Comparison of ENCODE assay signal across 11 cellular contexts in genomic region chr20:14775778-14776177, GRCh38.
DNase-seq lines count a peak whose midpoint lies in the region; ATAC-seq and TF ChIP-seq lines count a peak whose summit lies in the region.
"Had no signal": no experiment of that assay in that cellular context is flagged by ENCODE, and none has a peak within 500 bp of the region (broad histone marks: within the 10 kb centered on the region; RNA-seq: fewer than 3 reads in every experiment).

No MANE protein-coding gene starts in this region.

- no peaks in the 10 kb centered on the region for H3K27me3 ChIP-seq in BJ (ENCODE audit: control insufficient read depth, insufficient read depth, low read length)
- no peaks in the 10 kb centered on the region for H3K27me3 ChIP-seq in trophoblast cell (ENCODE audit: insufficient read depth, low read length)

- no peaks in the 10 kb centered on the region for H3K79me2 ChIP-seq in trophoblast cell (ENCODE audit: control insufficient read depth, insufficient read depth, low read length, poor library complexity)

- POLR2A ChIA-PET in BJ (lab: Charles Lee): no interaction called here

- H3K36me3 ChIP-seq in BJ (ENCODE audit: control insufficient read depth, insufficient read depth, low read length): no peaks in the 10 kb centered on the region
- no peaks in the 10 kb centered on the region for H3K36me3 ChIP-seq in trophoblast cell (ENCODE audit: control insufficient read depth in 1 of 2, insufficient read depth in 2 of 2, low read length in 2 of 2)

- H4K91ac ChIP-seq in trophoblast cell (ENCODE audit: low read depth, low read length): no peak overlapping the region

- H4K8ac ChIP-seq in trophoblast cell (ENCODE audit: low read depth, low read length): no peak overlapping the region

- no peak overlapping the region for H3K9ac ChIP-seq in trophoblast cell (ENCODE audit: low read length)

- DNase-seq in BJ (ENCODE audit: low read depth): peak; percentile 70
- peak; percentile 95 for DNase-seq in NCI-H2171 (lab: John Stamatoyannopoulos, UW)
- DNase-seq in dermis blood vessel endothelial cell: peak; percentile 33
- DNase-seq in trophoblast cell: peak; percentile 48 to 63
- DNase-seq in GM19238 (ENCODE audit: insufficient read length, low spot score): no peak
- DNase-seq in iPS-NIHi11 (ENCODE audit: low spot score): no peak
- DNase-seq: endodermal cell; stimulated activated CD4-positive, alpha-beta T cell treated with anti-CD3 and anti-CD28 coated beads, Interleukin-12 subunit alpha, Interleukin-12 subunit beta, amount 100 ng/mL, for 4 hours had no signal

- H3K4me1 ChIP-seq in trophoblast cell (ENCODE audit: control insufficient read depth in 1 of 2, insufficient read depth in 2 of 2, low read length in 2 of 2): no peaks in the 10 kb centered on the region

- H2AFZ ChIP-seq in trophoblast cell (ENCODE audit: insufficient read depth, low read length, poor library complexity): no peak overlapping the region

- WGBS in trophoblast cell (ENCODE audit: extremely low coverage, insufficient coverage, insufficient read length): no CpG with 5 or more reads among the region's 2 CpGs

- CTCF ChIA-PET in BJ (lab: Yijun Ruan, JAX): no interaction called here

- no peak overlapping the region for H3K18ac ChIP-seq in trophoblast cell (ENCODE audit: low read length)

- H3K4me3 ChIP-seq in BJ (ENCODE audit: low read depth, low read length): no peak overlapping the region
- H3K4me3 ChIP-seq in trophoblast cell (ENCODE audit: low read depth, low read length): no peak overlapping the region

- ATAC-seq in GM19395 (IDR thresholded peaks at IDR 0.05; ENCODE audit: unreplicated experiment): no peak
- ATAC-seq in GM18907 (IDR thresholded peaks at IDR 0.05; ENCODE audit: unreplicated experiment): no peak
- ATAC-seq: activated T-helper 17 cell treated with anti-CD3 and anti-CD28 coated beads, Interleukin-2, amount 50 U/mL, for 72 hours had no signal

- no peak overlapping the region for H3K27ac ChIP-seq in trophoblast cell (ENCODE audit: low read depth, low read length)

- no peak overlapping the region for H2BK5ac ChIP-seq in trophoblast cell (ENCODE audit: low read depth, low read length, poor library complexity)

- H3K4me2 ChIP-seq in trophoblast cell (ENCODE audit: low read length): no peak overlapping the region

- H4K12ac ChIP-seq in trophoblast cell (ENCODE audit: low read depth, low read length): no peak overlapping the region

- H2BK120ac ChIP-seq in trophoblast cell (ENCODE audit: insufficient read depth, low read length, poor library complexity): no peak overlapping the region

- H2BK12ac ChIP-seq in trophoblast cell (ENCODE audit: low read length): no peak overlapping the region

- H3K79me1 ChIP-seq in trophoblast cell (ENCODE audit: low read length): no peaks in the 10 kb centered on the region

- no peak overlapping the region for H3K4ac ChIP-seq in trophoblast cell (ENCODE audit: low read depth, low read length)

- no peak for TF ChIP-seq CTCF in BJ (IDR thresholded peaks at IDR 0.05; ENCODE audit: insufficient read depth, low read depth, low read length)

- H3K23ac ChIP-seq in trophoblast cell (ENCODE audit: low read length): no peak overlapping the region

- H3K9me3 ChIP-seq in trophoblast cell (ENCODE audit: insufficient read depth, low read depth, low read length): no peaks in the 10 kb centered on the region

- no peak overlapping the region for H3K14ac ChIP-seq in trophoblast cell (ENCODE audit: low read length)

- no peak overlapping the region for H2AK5ac ChIP-seq in trophoblast cell (ENCODE audit: low read length)

Comparison
In these comparisons a context has a peak if more than half of its experiments do, and no peak if none do; other contexts are left out.
1. DNase-seq: peak in BJ (single experiment), NCI-H2171 (single experiment), dermis blood vessel endothelial cell (single experiment) and trophoblast cell (2 of 2); none in GM19238 (single experiment) and iPS-NIHi11 (single experiment).